ENCODE assay signal across 15 cellular contexts in genomic region chr16:86584726-86585721, GRCh38. TPM values are rescaled to one million over a fixed set of nuclear protein-coding genes. Genes with fewer than 3 reads are reported as not detected.
DNase-seq lines count a peak whose midpoint lies in the region; ATAC-seq lines count a peak whose summit lies in the region.
"Had no signal": no experiment of that assay in that cellular context is flagged by ENCODE, and none has a peak within 500 bp of the region (broad histone marks: within the 10 kb centered on the region; RNA-seq: fewer than 3 reads in every experiment).

No MANE protein-coding gene starts in this region.

- no peaks in the 10 kb centered on the region for H3K27me3 ChIP-seq in adipocyte (replicated peaks; ENCODE audit: control insufficient read depth, insufficient read depth, low read length)
- H3K27me3 ChIP-seq: BE2C had no signal

- H3K4me1 Mint-ChIP-seq in T-helper 17 cell = no peaks in the 10 kb centered on the region

- peaks cover 51% of the 10 kb centered on the region for H3K4me1 ChIP-seq in adipocyte (ENCODE audit: control insufficient read depth, insufficient read depth, low read length)
- H3K4me1 ChIP-seq: BE2C had no signal

- peak overlapping the region; percentile 78 for H3K9ac ChIP-seq in adipocyte (ENCODE audit: low read length)

- no peaks in the 10 kb centered on the region for H3K9me3 ChIP-seq in adipocyte (ENCODE audit: control insufficient read depth, low read length)
- no peaks in the 10 kb centered on the region for H3K9me3 ChIP-seq in T-helper 17 cell (ENCODE audit: control insufficient read depth, low read length, poor library complexity, severe bottlenecking)
- H3K9me3 ChIP-seq: BE2C had no signal

- H3K36me3 Mint-ChIP-seq in T-helper 17 cell (ENCODE audit: low read depth) = no peaks in the 10 kb centered on the region

- no peak overlapping the region for H3K4me3 Mint-ChIP-seq in T-helper 17 cell
- H3K4me3 Mint-ChIP-seq: T-helper 2 cell treated with Interferon-gamma antibody and Interleukin-4, amounts not matched to agents 5 μg/mL and 100 μg/mL, for 36 hours had no signal

- H3K4me3 ChIP-seq in adipocyte (ENCODE audit: low read length) = peak overlapping the region; percentile 54

- DNase-seq in AG08395 (ENCODE audit: low spot score) = peak; percentile 33
- DNase-seq in HS-27A (ENCODE audit: low read depth) = peak; percentile 84
- peak; percentile 55 for DNase-seq in adipocyte (ENCODE audit: low read depth)
- peak; percentile 66 for DNase-seq in mucosa of gallbladder (ENCODE audit: low spot score)
- no peak for DNase-seq in cerebellum (ENCODE audit: low spot score)
- no peak for DNase-seq in NCI-H446 treated with DMSO at 0.1 percent for 48 hours (lab: John Stamatoyannopoulos, UW)
- no peak for DNase-seq in KG1 (lab: John Stamatoyannopoulos, UW)
- no peak for DNase-seq in T-helper 17 cell
- DNase-seq: activated CD4-positive, alpha-beta T cell treated with anti-CD3 and anti-CD28 coated beads, Interleukin-2, amount 50 U/mL, for 4 hours; BE2C; NCI-H226; posterior cingulate gyrus; stimulated activated CD4-positive, alpha-beta T cell treated with anti-CD3 and anti-CD28 coated beads, Interleukin-1b, Interleukin-23, amount 100 ng/mL, for 48 hours had no signal

- peaks cover 41% of the 10 kb centered on the region for H3K27me3 Mint-ChIP-seq in T-helper 17 cell

- no peak overlapping the region for H3K27ac Mint-ChIP-seq in T-helper 17 cell
- H3K27ac Mint-ChIP-seq: activated T-helper 2 cell treated with anti-CD3 and anti-CD28 coated beads, Interferon-gamma antibody, Interleukin-2, Interleukin-4, amounts not matched to agents 10 μg/mL and 5 μg/mL and 100 μg/mL, durations not matched to agents 14 hours and 24 hours and 36 hours; T-helper 2 cell treated with Interferon-gamma antibody and Interleukin-4, amounts not matched to agents 5 μg/mL and 100 μg/mL, for 36 hours had no signal

- ATAC-seq in T-helper 17 cell = no peak

- no peaks in the 10 kb centered on the region for H3K36me3 ChIP-seq in adipocyte (ENCODE audit: control insufficient read depth, insufficient read depth, low read length, severe bottlenecking)
- H3K36me3 ChIP-seq: BE2C had no signal

RNA-seq across cellular contexts. Expression of gene FOXL1, which starts 6.7 kb away (rescaled TPM):
- total RNA-seq in mucosa of gallbladder = 8.2 TPM
- total RNA-seq in cerebellum = 0.36 TPM
- total RNA-seq in T-helper 17 cell = under 1 TPM in 1 of 2 donors, not detected in 1; 0.13 TPM

RNA-seq across cellular contexts. Expression of gene FOXC2, which starts 18.4 kb away (rescaled TPM):
- 0.92 TPM for total RNA-seq in mucosa of gallbladder
- total RNA-seq in cerebellum = 0.45 TPM
- total RNA-seq in T-helper 17 cell = not detected

RNA-seq across cellular contexts. Expression of gene MTHFSD, which starts 30.0 kb away (rescaled TPM):
- 29.0 TPM for total RNA-seq in mucosa of gallbladder
- total RNA-seq in cerebellum = 26.4 TPM
- total RNA-seq in T-helper 17 cell = 10 to 100 TPM; 10.8 to 13.1 TPM

Comparison
In these comparisons a context has a peak if more than half of its experiments do, and no peak if none do; other contexts are left out.
1. DNase-seq: peak in AG08395 (single experiment), HS-27A (single experiment), adipocyte (single experiment) and mucosa of gallbladder (single experiment); none in cerebellum (single experiment), NCI-H446 treated with DMSO at 0.1 percent for 48 hours (single experiment), KG1 (single experiment) and T-helper 17 cell (0 of 3).